In genomic region chr11:12723410-12724297, GRCh38 we compare ENCODE assay signal across 11 cellular contexts. TPM values are rescaled to one million over a fixed set of nuclear protein-coding genes. Genes with fewer than 3 reads are reported as not detected.
DNase-seq lines count a peak whose midpoint lies in the region; ATAC-seq, FAIRE-seq and TF ChIP-seq lines count a peak whose summit lies in the region.
"Had no signal": no experiment of that assay in that cellular context is flagged by ENCODE, and none has a peak within 500 bp of the region (broad histone marks: within the 10 kb centered on the region; RNA-seq: fewer than 3 reads in every experiment).

No MANE protein-coding gene starts in this region.

- peak overlapping the region; percentile 92 for H3K4me2 ChIP-seq in keratinocyte (ENCODE audit: control insufficient read depth, extremely low read depth, insufficient read depth, low read depth, low read length)

- CTCF ChIA-PET in naive thymus-derived CD4-positive, alpha-beta T cell (lab: Charles Lee) = no interaction called here

- POLR2A ChIA-PET in naive thymus-derived CD4-positive, alpha-beta T cell (lab: Charles Lee) = no interaction called here

- peaks cover 82% of the 10 kb centered on the region for H3K79me2 ChIP-seq in keratinocyte (ENCODE audit: control insufficient read depth, insufficient read depth, low read length)

- H2AFZ ChIP-seq in keratinocyte (ENCODE audit: control insufficient read depth, low read length) = no peak overlapping the region

- peak; percentile 75 for FAIRE-seq in keratinocyte (lab: Jason Lieb, UNC)
- FAIRE-seq: A204.1 had no signal

- H3K36me3 ChIP-seq in keratinocyte (ENCODE audit: control insufficient read depth in 2 of 2, extremely low read depth in 1 of 2, insufficient read depth in 2 of 2, low read length in 2 of 2) = peaks cover 1 to 8% of the 10 kb centered on the region in 2 experiments
- H3K36me3 ChIP-seq in transverse colon = no peaks in the 10 kb centered on the region
- H3K36me3 ChIP-seq in naive thymus-derived CD4-positive, alpha-beta T cell (ENCODE audit: control insufficient read depth in 2 of 3, insufficient read depth in 3 of 3, low read length in 3 of 3) = no peaks in the 10 kb centered on the region
- H3K36me3 ChIP-seq: heart right ventricle had no signal

- H3K27me3 ChIP-seq in keratinocyte (ENCODE audit: control insufficient read depth, extremely low read depth, insufficient read depth, low read length) (no peaks in the 10 kb centered on the region), transverse colon (no peaks in the 10 kb centered on the region)
- peaks cover 4 to 20% of the 10 kb centered on the region in 2 donors for H3K27me3 ChIP-seq in naive thymus-derived CD4-positive, alpha-beta T cell (ENCODE audit: control insufficient read depth in 2 of 2, insufficient read depth in 2 of 2, low read length in 2 of 2)
- H3K27me3 ChIP-seq: heart right ventricle had no signal

- peaks cover 15% of the 10 kb centered on the region for H4K20me1 ChIP-seq in keratinocyte (ENCODE audit: control insufficient read depth, extremely low read depth, insufficient read depth, low read length)

- no peak for TF ChIP-seq POLR2A in transverse colon (IDR thresholded peaks at IDR 0.05)

- dilution Hi-C loops in keratinocyte (cut with MboI; ENCODE audit: extremely low pct_ligation_motif_present, low sequenced_read_pairs) = no loop called here

- 41 to 52% methylated on average over 11 to 14 of the region's 14 CpGs for WGBS in transverse colon (ENCODE audit: low coverage in 1 of 2), 2 donors

- peak overlapping the region; percentile 63 for H3K9ac ChIP-seq in keratinocyte (ENCODE audit: control insufficient read depth, extremely low read depth, insufficient read depth, low read length)

- TF ChIP-seq CTCF in keratinocyte (optimal IDR thresholded peaks at IDR 0.05 in 1 of 3, IDR thresholded peaks at IDR 0.05 in 1 of 3, conservative IDR thresholded peaks at IDR 0.05 in 1 of 3; ENCODE audit: extremely low read depth in 1 of 3, insufficient read depth in 2 of 3, low read length in 3 of 3) = no peak
- no peak for TF ChIP-seq CTCF in transverse colon (IDR thresholded peaks at IDR 0.05)

- peaks cover 0 to 15% (median 7%) of the 10 kb centered on the region in 7 donors for H3K4me1 Mint-ChIP-seq in naive thymus-derived CD4-positive, alpha-beta T cell
- no peaks in the 10 kb centered on the region for H3K4me1 Mint-ChIP-seq in stimulated activated memory B cell treated with anti-CD40 and anti-IgM and Interleukin-4, amounts not matched to agents 10 μg/mL and 1 μg/mL and 100 μg/mL, for 72 hours

- H3K4me3 ChIP-seq in keratinocyte (ENCODE audit: control insufficient read depth in 2 of 3, extremely low read depth in 1 of 3, insufficient read depth in 2 of 3, low read depth in 1 of 3, low read length in 3 of 3) = peak overlapping the region in 2 of 3 experiments; percentile 43 to 53
- no peak overlapping the region for H3K4me3 ChIP-seq in transverse colon
- H3K4me3 ChIP-seq in naive thymus-derived CD4-positive, alpha-beta T cell (ENCODE audit: low read length) = no peak overlapping the region
- H3K4me3 ChIP-seq: heart right ventricle had no signal

- H3K27me3 Mint-ChIP-seq in naive thymus-derived CD4-positive, alpha-beta T cell = peaks cover 69 to 85% (median 76%) of the 10 kb centered on the region in 5 donors
- peaks cover 32% of the 10 kb centered on the region for H3K27me3 Mint-ChIP-seq in stimulated activated memory B cell treated with anti-CD40 and anti-IgM and Interleukin-4, amounts not matched to agents 10 μg/mL and 1 μg/mL and 100 μg/mL, for 72 hours

- no peaks in the 10 kb centered on the region for H3K9me3 Mint-ChIP-seq in naive thymus-derived CD4-positive, alpha-beta T cell
- no peaks in the 10 kb centered on the region for H3K9me3 Mint-ChIP-seq in stimulated activated memory B cell treated with anti-CD40 and anti-IgM and Interleukin-4, amounts not matched to agents 10 μg/mL and 1 μg/mL and 100 μg/mL, for 72 hours

- H3K4me1 ChIP-seq in keratinocyte (ENCODE audit: control insufficient read depth, extremely low read depth, insufficient read depth, low read length) (peaks cover 65% of the 10 kb centered on the region), transverse colon (peaks cover 19 to 49% (median 38%) of the 10 kb centered on the region in 4 donors)
- peaks cover under 1 to 6% of the 10 kb centered on the region in 2 donors for H3K4me1 ChIP-seq in naive thymus-derived CD4-positive, alpha-beta T cell (ENCODE audit: control insufficient read depth in 2 of 2, insufficient read depth in 2 of 2, low read length in 2 of 2)

- TF ChIP-seq EP300 in transverse colon (IDR thresholded peaks at IDR 0.05; ENCODE audit: low read depth) = no peak

- H3K27ac ChIP-seq in keratinocyte (ENCODE audit: control insufficient read depth, insufficient read depth, low read length) (peak overlapping the region; percentile 94), transverse colon (peak overlapping the region; percentile 86 to 92 (median 89))
- H3K27ac ChIP-seq in naive thymus-derived CD4-positive, alpha-beta T cell (ENCODE audit: low read depth, low read length) = no peak overlapping the region

- ATAC-seq in naive thymus-derived CD4-positive, alpha-beta T cell = no peak
- no peak for ATAC-seq in GM18868 (IDR thresholded peaks at IDR 0.05; ENCODE audit: unreplicated experiment)
- no peak for ATAC-seq in stimulated activated memory B cell treated with anti-CD40 and anti-IgM and Interleukin-4, amounts not matched to agents 10 μg/mL and 1 μg/mL and 100 μg/mL, for 72 hours

- H3K27ac Mint-ChIP-seq in naive thymus-derived CD4-positive, alpha-beta T cell = peak overlapping the region in 1 of 9 donors; percentile 37
- H3K27ac Mint-ChIP-seq in stimulated activated memory B cell treated with anti-CD40 and anti-IgM and Interleukin-4, amounts not matched to agents 10 μg/mL and 1 μg/mL and 100 μg/mL, for 72 hours = no peak overlapping the region

- H3K4me3 Mint-ChIP-seq in naive thymus-derived CD4-positive, alpha-beta T cell = no peak overlapping the region
- H3K4me3 Mint-ChIP-seq in stimulated activated memory B cell treated with anti-CD40 and anti-IgM and Interleukin-4, amounts not matched to agents 10 μg/mL and 1 μg/mL and 100 μg/mL, for 72 hours = no peak overlapping the region

- peaks cover 8% of the 10 kb centered on the region for H3K9me1 ChIP-seq in keratinocyte (ENCODE audit: control insufficient read depth, extremely low read depth, insufficient read depth, low read length)

- H3K9me3 ChIP-seq in keratinocyte (ENCODE audit: control insufficient read depth, low read depth, low read length) (no peaks in the 10 kb centered on the region), transverse colon (no peaks in the 10 kb centered on the region)
- H3K9me3 ChIP-seq in naive thymus-derived CD4-positive, alpha-beta T cell (ENCODE audit: control insufficient read depth in 2 of 3, low read length in 3 of 3) = no peaks in the 10 kb centered on the region
- H3K9me3 ChIP-seq: heart right ventricle had no signal

- in situ Hi-C loops in transverse colon (cut with MboI; ENCODE audit: low pct_ligation_motif_present in 1 of 4, low pct_unique_long_range_greater_than_20kb in 1 of 4, low sequenced_read_pairs in 3 of 4) = no loop called here

- intact Hi-C loops in transverse colon (cut with DNase I; ENCODE audit: low total_unique reads) = no loop called here
- intact Hi-C loops in naive thymus-derived CD4-positive, alpha-beta T cell (cut with micrococcal nuclease) = no loop called here

- H3K36me3 Mint-ChIP-seq in naive thymus-derived CD4-positive, alpha-beta T cell = peaks cover 0 to 5% (median 0%) of the 10 kb centered on the region in 5 donors
- no peaks in the 10 kb centered on the region for H3K36me3 Mint-ChIP-seq in stimulated activated memory B cell treated with anti-CD40 and anti-IgM and Interleukin-4, amounts not matched to agents 10 μg/mL and 1 μg/mL and 100 μg/mL, for 72 hours

- DNase-seq in NCI-H2196 (lab: John Stamatoyannopoulos, UW; ENCODE audit: unreplicated experiment) (peak; percentile 49), NCI-H2196 treated with DMSO at 0.1 percent for 48 hours (lab: John Stamatoyannopoulos, UW; ENCODE audit: unreplicated experiment) (no peak), amniotic epithelial cell (ENCODE audit: low read depth) (peak; percentile 74), keratinocyte (ENCODE audit: low read depth, low spot score) (peak; percentile 77), transverse colon (peak; percentile 18)
- DNase-seq in naive thymus-derived CD4-positive, alpha-beta T cell = no peak
- DNase-seq: NCI-H524 had no signal

RNA-seq across cellular contexts. Expression of gene TEAD1, which starts 49.4 kb away (rescaled TPM):
- 18.7 to 33.6 TPM (median 32.7 TPM) in 3 replicates for polyA plus RNA-seq in keratinocyte
- polyA plus RNA-seq in keratinocyte (2011; ENCODE audit: low read depth) = 18.1 TPM
- polyA plus RNA-seq in keratinocyte (2011; cell fraction: cytosol; rRNA removed) = 21.7 and 32.2 TPM in 2 replicates
- 37.7 and 43.0 TPM in 2 replicates for polyA plus RNA-seq in keratinocyte (2011; cell fraction: nucleus; rRNA removed)
- polyA plus RNA-seq in keratinocyte (2012; ENCODE audit: low replicate concordance) = 16.2 and 37.8 TPM in 2 replicates
- 36.9 to 96.2 TPM (median 41.3 TPM) in 3 replicates for polyA minus RNA-seq in keratinocyte
- 44.3 TPM for polyA minus RNA-seq in keratinocyte (2011; cell fraction: cytosol; rRNA and poly(A)+ RNA removed)
- 49.3 and 96.6 TPM in 2 replicates for polyA minus RNA-seq in keratinocyte (2011; cell fraction: nucleus; rRNA and poly(A)+ RNA removed)
- 100 to 1,000 TPM in 1 of 4 donors, 10 to 100 TPM in 3; 46.4 to 214 (median 61.2) TPM for total RNA-seq in transverse colon
- under 1 TPM in 2 of 5 experiments, not detected in 3; 0.07 to 0.22 TPM for total RNA-seq in naive thymus-derived CD4-positive, alpha-beta T cell
- under 1 TPM in 1 of 2 donors, not detected in 1; 0.02 TPM for polyA plus RNA-seq in naive thymus-derived CD4-positive, alpha-beta T cell

Comparison
In these comparisons a context has a peak if more than half of its experiments do, and no peak if none do; other contexts are left out.
1. DNase-seq: peak in NCI-H2196 (single experiment), amniotic epithelial cell (single experiment), keratinocyte (single experiment) and transverse colon (single experiment); none in NCI-H2196 treated with DMSO at 0.1 percent for 48 hours (single experiment) and naive thymus-derived CD4-positive, alpha-beta T cell (0 of 9).
2. H3K4me3 ChIP-seq: peak in keratinocyte (2 of 3); none in transverse colon (0 of 4) and naive thymus-derived CD4-positive, alpha-beta T cell (single experiment).
3. RNA of gene TEAD1, which starts 49.4 kb away (total RNA-seq): 46.4 to 214 TPM in transverse colon; 0.07 to 0.22 TPM in naive thymus-derived CD4-positive, alpha-beta T cell; every median in the first group is over 10 times any median in the second.